21 cellular contexts compared by ENCODE assay signal in the genomic region with DNA sequence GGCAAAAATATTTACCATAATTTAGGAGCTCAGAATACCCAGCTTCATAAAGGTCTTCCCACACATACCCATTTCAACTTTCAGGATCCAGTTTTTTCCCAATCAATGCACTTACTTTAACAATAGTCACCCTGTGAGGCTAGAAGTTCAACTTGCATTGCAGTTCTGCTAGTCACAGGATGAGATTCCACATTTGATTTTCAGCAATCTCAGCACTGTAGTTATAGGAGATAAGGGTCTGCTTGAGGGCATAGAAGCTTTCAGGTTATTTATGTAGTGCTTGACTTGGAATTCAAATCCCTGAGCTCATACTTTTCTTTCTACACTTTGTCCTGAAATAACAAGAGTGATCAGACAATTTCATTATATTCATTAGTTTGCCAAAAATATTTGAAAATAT.
"Had no signal": no experiment of that assay in that cellular context is flagged by ENCODE, and none has a peak within 500 bp of the region (broad histone marks: within the 10 kb centered on the region; RNA-seq: fewer than 3 reads in every experiment).

No MANE protein-coding gene starts in this region.

- H3K4me3 ChIP-seq: SJSA1, SK-N-MC had no signal

- H3K4me1 ChIP-seq: SJSA1 had no signal

- H3K9me3 ChIP-seq: SJSA1 had no signal

- ATAC-seq: HepG2 had no signal

- H3K36me3 ChIP-seq: SJSA1 had no signal

- DNase-seq: IMR-90, Kasumi-1, KG1, MM.1S, NCI-H1092 treated with DMSO at 0.1 percent for 48 hours, NCI-H1436, NCI-H187 treated with DMSO at 0.1 percent for 48 hours, NCI-H2029 treated with DMSO at 0.1 percent for 48 hours, NCI-H2107, NCI-H2227 treated with DMSO at 0.1 percent for 48 hours, NCI-H446, NCI-H510A, NCI-H524 treated with DMSO at 0.1 percent for 48 hours, NCI-H69, NCI-H774, Right ventricle myocardium superior, RPMI8226, SIG-M5 had no signal

- H3K27me3 ChIP-seq: SJSA1 had no signal

- H3K27ac ChIP-seq: SJSA1, SK-N-MC had no signal
